In the genomic region with DNA sequence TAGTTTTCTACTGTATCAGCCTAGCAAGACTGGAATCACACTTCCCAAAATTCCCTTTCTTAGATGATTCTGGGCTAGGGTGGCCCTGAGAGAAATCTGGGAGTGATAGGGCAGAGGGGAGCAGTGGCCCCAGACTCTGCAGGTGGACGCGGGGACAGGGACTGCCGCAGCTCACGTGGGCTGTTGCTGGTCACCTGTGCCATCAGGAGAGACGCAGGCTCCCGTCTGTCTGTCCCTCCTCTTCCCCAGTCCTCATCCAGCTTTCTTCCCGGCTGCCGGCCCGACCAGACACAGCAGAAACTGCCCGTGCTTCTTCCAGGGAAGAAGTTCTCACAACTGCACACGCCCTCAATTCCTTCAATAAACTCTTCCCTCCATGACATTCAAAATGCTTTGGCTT, we compare ENCODE assay signal across 2 cellular contexts.
TF ChIP-seq lines count a peak whose summit lies in the region.

No MANE protein-coding gene starts in this region.

TF ChIP-seq in SK-N-SH, 30 proteins besides CTCF, POLR2A, EP300 and RAD21 (continued from another document):
- TF ChIP-seq SMC3 (IDR thresholded peaks at IDR 0.05; ENCODE audit: low read depth, low read length), result no peak
- no peak for TF ChIP-seq USF2 (IDR thresholded peaks at IDR 0.05; ENCODE audit: borderline replicate concordance, low read depth, low read length)
- TF ChIP-seq FOSL2 (IDR thresholded peaks at IDR 0.05; ENCODE audit: borderline replicate concordance, low read depth), result no peak
- no peak for TF ChIP-seq NRF1 (IDR thresholded peaks at IDR 0.05; ENCODE audit: low read depth, low read length)
- TF ChIP-seq, protein P1, sequence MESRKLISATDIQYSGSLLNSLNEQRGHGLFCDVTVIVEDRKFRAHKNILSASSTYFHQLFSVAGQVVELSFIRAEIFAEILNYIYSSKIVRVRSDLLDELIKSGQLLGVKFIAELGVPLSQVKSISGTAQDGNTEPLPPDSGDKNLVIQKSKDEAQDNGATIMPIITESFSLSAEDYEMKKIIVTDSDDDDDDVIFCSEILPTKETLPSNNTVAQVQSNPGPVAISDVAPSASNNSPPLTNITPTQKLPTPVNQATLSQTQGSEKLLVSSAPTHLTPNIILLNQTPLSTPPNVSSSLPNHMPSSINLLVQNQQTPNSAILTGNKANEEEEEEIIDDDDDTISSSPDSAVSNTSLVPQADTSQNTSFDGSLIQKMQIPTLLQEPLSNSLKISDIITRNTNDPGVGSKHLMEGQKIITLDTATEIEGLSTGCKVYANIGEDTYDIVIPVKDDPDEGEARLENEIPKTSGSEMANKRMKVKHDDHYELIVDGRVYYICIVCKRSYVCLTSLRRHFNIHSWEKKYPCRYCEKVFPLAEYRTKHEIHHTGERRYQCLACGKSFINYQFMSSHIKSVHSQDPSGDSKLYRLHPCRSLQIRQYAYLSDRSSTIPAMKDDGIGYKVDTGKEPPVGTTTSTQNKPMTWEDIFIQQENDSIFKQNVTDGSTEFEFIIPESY (IDR thresholded peaks at IDR 0.05; ENCODE audit: borderline replicate concordance, low read depth), result no peak
- no peak for TF ChIP-seq YY1 (IDR thresholded peaks at IDR 0.05; ENCODE audit: low read depth)
- no peak for TF ChIP-seq TAF1 (IDR thresholded peaks at IDR 0.05; ENCODE audit: borderline replicate concordance, low read depth, low read length)
- TF ChIP-seq MAX (IDR thresholded peaks at IDR 0.05; ENCODE audit: low read depth), result no peak
- no peak for TF ChIP-seq TCF12 (IDR thresholded peaks at IDR 0.05)
- no peak for TF ChIP-seq ELF1 (IDR thresholded peaks at IDR 0.05)
- TF ChIP-seq MEF2A (IDR thresholded peaks at IDR 0.05; ENCODE audit: borderline replicate concordance, low read depth), result no peak
- TF ChIP-seq POLR2AphosphoS5 (IDR thresholded peaks at IDR 0.05; ENCODE audit: low read depth, low read length), result no peak
- no peak for TF ChIP-seq RFX5 (IDR thresholded peaks at IDR 0.05; ENCODE audit: low read length)

TF ChIP-seq in SK-N-SH treated with all-trans-retinoic acid at 6 μM for 48 hours, 23 proteins besides CTCF, POLR2A, EP300 and RAD21 (continued from another document):
- TF ChIP-seq, protein P2, sequence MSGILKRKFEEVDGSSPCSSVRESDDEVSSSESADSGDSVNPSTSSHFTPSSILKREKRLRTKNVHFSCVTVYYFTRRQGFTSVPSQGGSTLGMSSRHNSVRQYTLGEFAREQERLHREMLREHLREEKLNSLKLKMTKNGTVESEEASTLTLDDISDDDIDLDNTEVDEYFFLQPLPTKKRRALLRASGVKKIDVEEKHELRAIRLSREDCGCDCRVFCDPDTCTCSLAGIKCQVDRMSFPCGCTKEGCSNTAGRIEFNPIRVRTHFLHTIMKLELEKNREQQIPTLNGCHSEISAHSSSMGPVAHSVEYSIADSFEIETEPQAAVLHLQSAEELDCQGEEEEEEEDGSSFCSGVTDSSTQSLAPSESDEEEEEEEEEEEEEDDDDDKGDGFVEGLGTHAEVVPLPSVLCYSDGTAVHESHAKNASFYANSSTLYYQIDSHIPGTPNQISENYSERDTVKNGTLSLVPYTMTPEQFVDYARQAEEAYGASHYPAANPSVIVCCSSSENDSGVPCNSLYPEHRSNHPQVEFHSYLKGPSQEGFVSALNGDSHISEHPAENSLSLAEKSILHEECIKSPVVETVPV (CRISPR knock-in tag; IDR thresholded peaks at IDR 0.05), result no peak
- TF ChIP-seq, protein P3, sequence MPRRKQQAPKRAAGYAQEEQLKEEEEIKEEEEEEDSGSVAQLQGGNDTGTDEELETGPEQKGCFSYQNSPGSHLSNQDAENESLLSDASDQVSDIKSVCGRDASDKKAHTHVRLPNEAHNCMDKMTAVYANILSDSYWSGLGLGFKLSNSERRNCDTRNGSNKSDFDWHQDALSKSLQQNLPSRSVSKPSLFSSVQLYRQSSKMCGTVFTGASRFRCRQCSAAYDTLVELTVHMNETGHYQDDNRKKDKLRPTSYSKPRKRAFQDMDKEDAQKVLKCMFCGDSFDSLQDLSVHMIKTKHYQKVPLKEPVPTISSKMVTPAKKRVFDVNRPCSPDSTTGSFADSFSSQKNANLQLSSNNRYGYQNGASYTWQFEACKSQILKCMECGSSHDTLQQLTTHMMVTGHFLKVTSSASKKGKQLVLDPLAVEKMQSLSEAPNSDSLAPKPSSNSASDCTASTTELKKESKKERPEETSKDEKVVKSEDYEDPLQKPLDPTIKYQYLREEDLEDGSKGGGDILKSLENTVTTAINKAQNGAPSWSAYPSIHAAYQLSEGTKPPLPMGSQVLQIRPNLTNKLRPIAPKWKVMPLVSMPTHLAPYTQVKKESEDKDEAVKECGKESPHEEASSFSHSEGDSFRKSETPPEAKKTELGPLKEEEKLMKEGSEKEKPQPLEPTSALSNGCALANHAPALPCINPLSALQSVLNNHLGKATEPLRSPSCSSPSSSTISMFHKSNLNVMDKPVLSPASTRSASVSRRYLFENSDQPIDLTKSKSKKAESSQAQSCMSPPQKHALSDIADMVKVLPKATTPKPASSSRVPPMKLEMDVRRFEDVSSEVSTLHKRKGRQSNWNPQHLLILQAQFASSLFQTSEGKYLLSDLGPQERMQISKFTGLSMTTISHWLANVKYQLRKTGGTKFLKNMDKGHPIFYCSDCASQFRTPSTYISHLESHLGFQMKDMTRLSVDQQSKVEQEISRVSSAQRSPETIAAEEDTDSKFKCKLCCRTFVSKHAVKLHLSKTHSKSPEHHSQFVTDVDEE (CRISPR knock-in tag; IDR thresholded peaks at IDR 0.05), result no peak
- TF ChIP-seq ZNF565 (CRISPR knock-in tag; conservative IDR thresholded peaks at IDR 0.05; ENCODE audit: low read depth), result no peak
- no peak for TF ChIP-seq BACH2 (CRISPR knock-in tag; IDR thresholded peaks at IDR 0.05; ENCODE audit: borderline replicate concordance)
- TF ChIP-seq, protein P4, sequence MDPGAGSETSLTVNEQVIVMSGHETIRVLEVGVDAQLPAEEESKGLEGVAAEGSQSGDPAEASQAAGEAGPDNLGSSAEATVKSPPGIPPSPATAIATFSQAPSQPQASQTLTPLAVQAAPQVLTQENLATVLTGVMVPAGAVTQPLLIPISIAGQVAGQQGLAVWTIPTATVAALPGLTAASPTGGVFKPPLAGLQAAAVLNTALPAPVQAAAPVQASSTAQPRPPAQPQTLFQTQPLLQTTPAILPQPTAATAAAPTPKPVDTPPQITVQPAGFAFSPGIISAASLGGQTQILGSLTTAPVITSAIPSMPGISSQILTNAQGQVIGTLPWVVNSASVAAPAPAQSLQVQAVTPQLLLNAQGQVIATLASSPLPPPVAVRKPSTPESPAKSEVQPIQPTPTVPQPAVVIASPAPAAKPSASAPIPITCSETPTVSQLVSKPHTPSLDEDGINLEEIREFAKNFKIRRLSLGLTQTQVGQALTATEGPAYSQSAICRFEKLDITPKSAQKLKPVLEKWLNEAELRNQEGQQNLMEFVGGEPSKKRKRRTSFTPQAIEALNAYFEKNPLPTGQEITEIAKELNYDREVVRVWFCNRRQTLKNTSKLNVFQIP (CRISPR knock-in tag; IDR thresholded peaks at IDR 0.05; ENCODE audit: borderline replicate concordance, low read depth), result no peak
- TF ChIP-seq TOX (CRISPR knock-in tag; IDR thresholded peaks at IDR 0.05; ENCODE audit: borderline replicate concordance), result no peak
- no peak for TF ChIP-seq ESRRG (CRISPR knock-in tag; IDR thresholded peaks at IDR 0.05)
- no peak for TF ChIP-seq CSDC2 (CRISPR knock-in tag; IDR thresholded peaks at IDR 0.05)
- no peak for TF ChIP-seq GLIS3 (CRISPR knock-in tag; IDR thresholded peaks at IDR 0.05)
- no peak for TF ChIP-seq PATZ1 (CRISPR knock-in tag; IDR thresholded peaks at IDR 0.05; ENCODE audit: borderline replicate concordance)
- TF ChIP-seq ISL1 (CRISPR knock-in tag; IDR thresholded peaks at IDR 0.05), result no peak
- TF ChIP-seq ZNF70 (CRISPR knock-in tag; IDR thresholded peaks at IDR 0.05), result no peak
- TF ChIP-seq, protein P5, sequence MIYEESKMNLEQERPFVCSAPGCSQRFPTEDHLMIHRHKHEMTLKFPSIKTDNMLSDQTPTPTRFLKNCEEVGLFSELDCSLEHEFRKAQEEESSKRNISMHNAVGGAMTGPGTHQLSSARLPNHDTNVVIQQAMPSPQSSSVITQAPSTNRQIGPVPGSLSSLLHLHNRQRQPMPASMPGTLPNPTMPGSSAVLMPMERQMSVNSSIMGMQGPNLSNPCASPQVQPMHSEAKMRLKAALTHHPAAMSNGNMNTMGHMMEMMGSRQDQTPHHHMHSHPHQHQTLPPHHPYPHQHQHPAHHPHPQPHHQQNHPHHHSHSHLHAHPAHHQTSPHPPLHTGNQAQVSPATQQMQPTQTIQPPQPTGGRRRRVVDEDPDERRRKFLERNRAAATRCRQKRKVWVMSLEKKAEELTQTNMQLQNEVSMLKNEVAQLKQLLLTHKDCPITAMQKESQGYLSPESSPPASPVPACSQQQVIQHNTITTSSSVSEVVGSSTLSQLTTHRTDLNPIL (CRISPR knock-in tag; IDR thresholded peaks at IDR 0.05; ENCODE audit: low read depth), result no peak
- no peak for TF ChIP-seq RARB (CRISPR knock-in tag; IDR thresholded peaks at IDR 0.05)
